Comparison of ENCODE assay signal across 13 cellular contexts in genomic region chr5:34709861-34710673, GRCh38. TPM values are rescaled to one million over a fixed set of nuclear protein-coding genes. Genes with fewer than 3 reads are reported as not detected.
DNase-seq lines count a peak whose midpoint lies in the region; ATAC-seq and TF ChIP-seq lines count a peak whose summit lies in the region.
"Had no signal": no experiment of that assay in that cellular context is flagged by ENCODE, and none has a peak within 500 bp of the region (broad histone marks: within the 10 kb centered on the region; RNA-seq: fewer than 3 reads in every experiment).

No MANE protein-coding gene starts in this region.

- H2AFZ ChIP-seq in MM.1S (ENCODE audit: low read length): no peak overlapping the region

- H3K4me2 ChIP-seq in MM.1S (ENCODE audit: low read depth, low read length): no peak overlapping the region

- H3K9me3 ChIP-seq in HUES48 (ENCODE audit: control insufficient read depth, insufficient read depth, low read length) (no peaks in the 10 kb centered on the region), thoracic aorta (no peaks in the 10 kb centered on the region), MM.1S (replicated peaks; ENCODE audit: insufficient read depth, low read length) (no peaks in the 10 kb centered on the region)

- no peaks in the 10 kb centered on the region for H3F3A ChIP-seq in MM.1S (ENCODE audit: insufficient read depth, low read length)

- peak; percentile 44 for ATAC-seq in thoracic aorta (ENCODE audit: insufficient number of reproducible peaks, low FRiP score, low read depth)
- ATAC-seq: activated T-cell treated with anti-CD3 and anti-CD28 coated beads, Interleukin-2, amount 50 U/mL, for 4 hours; left colon; stimulated activated naive B cell treated with anti-CD40 and anti-IgM and Interleukin-4, amounts not matched to agents 10 μg/mL and 1 μg/mL and 100 μg/mL, for 72 hours had no signal

- H3K27ac ChIP-seq in HUES48 (ENCODE audit: low read depth, low read length) (peak overlapping the region; percentile 5), thoracic aorta (peak overlapping the region; percentile 60 to 67), MM.1S (ENCODE audit: low read length) (no peak overlapping the region)

- H3K27me3 ChIP-seq in HUES48 (ENCODE audit: control insufficient read depth, insufficient read depth, low read length) (no peaks in the 10 kb centered on the region), thoracic aorta (replicated peaks; ENCODE audit: insufficient read depth) (no peaks in the 10 kb centered on the region), MM.1S (replicated peaks; ENCODE audit: insufficient read depth, low read length) (no peaks in the 10 kb centered on the region)

- H3K9me2 ChIP-seq in MM.1S (replicated peaks; ENCODE audit: insufficient read depth, low read length): no peaks in the 10 kb centered on the region

- no peak overlapping the region for H3K4me3 ChIP-seq in HUES48 (ENCODE audit: low read depth, low read length)
- no peak overlapping the region for H3K4me3 ChIP-seq in cardiac fibroblast (replicated peaks in 1 of 2; ENCODE audit: low read depth in 2 of 2, low read length in 2 of 2)
- no peak overlapping the region for H3K4me3 ChIP-seq in thoracic aorta
- H3K4me3 ChIP-seq in MM.1S (ENCODE audit: low read length): no peak overlapping the region

- no peaks in the 10 kb centered on the region for H4K20me1 ChIP-seq in MM.1S (ENCODE audit: insufficient read depth, low read length)

- H3K36me3 ChIP-seq in HUES48 (ENCODE audit: control insufficient read depth, insufficient read depth, low read length) (0 out of 2 replicates have a peak, but pooled peaks cover 4% of the 10 kb centered on the region), thoracic aorta (no peaks in the 10 kb centered on the region), MM.1S (replicated peaks; ENCODE audit: insufficient read depth, low read length) (no peaks in the 10 kb centered on the region)

- DNase-seq in cardiac fibroblast (ENCODE audit: low read depth in 2 of 2): peak; percentile 90 to 94
- peak; percentile 70 for DNase-seq in left kidney (ENCODE audit: low read depth, low spot score)
- DNase-seq in thoracic aorta (ENCODE audit: low spot score): no peak
- no peak for DNase-seq in AML-193 (lab: John Stamatoyannopoulos, UW)
- no peak for DNase-seq in H4 (ENCODE audit: low spot score)
- DNase-seq in OCI-M1 (lab: John Stamatoyannopoulos, UW): no peak
- DNase-seq in MM.1S: no peak
- DNase-seq: activated T-cell treated with anti-CD3 and anti-CD28 coated beads, Interleukin-2, amount 50 U/mL, for 4 hours; left colon; NCI-H1436 treated with DMSO at 0.1 percent for 48 hours; stimulated activated CD4-positive, alpha-beta T cell treated with anti-CD3 and anti-CD28 coated beads, Interleukin-12 subunit alpha, Interleukin-12 subunit beta, amount 100 ng/mL, for 4 hours; stimulated activated naive B cell treated with anti-CD40 and anti-IgM and Interleukin-4, amounts not matched to agents 10 μg/mL and 1 μg/mL and 100 μg/mL, for 72 hours had no signal

- H3K9ac ChIP-seq in HUES48 (ENCODE audit: low read depth, low read length): no peak overlapping the region
- H3K9ac ChIP-seq in MM.1S (ENCODE audit: low read length): no peak overlapping the region

- no peak for TF ChIP-seq CTCF in cardiac fibroblast (IDR thresholded peaks at IDR 0.05; ENCODE audit: low read depth, low read length)
- no peak for TF ChIP-seq CTCF in thoracic aorta (IDR thresholded peaks at IDR 0.05)
- no peak for TF ChIP-seq CTCF in MM.1S (IDR thresholded peaks at IDR 0.05; ENCODE audit: low read length)

- H3K4me1 ChIP-seq in HUES48 (ENCODE audit: control insufficient read depth, insufficient read depth, low read length): peaks cover 7% of the 10 kb centered on the region
- peaks cover 40 to 53% of the 10 kb centered on the region in 2 donors for H3K4me1 ChIP-seq in thoracic aorta (ENCODE audit: control insufficient read depth in 1 of 2, low read depth in 2 of 2)
- H3K4me1 ChIP-seq in MM.1S (ENCODE audit: low read length): no peaks in the 10 kb centered on the region

- H3K79me2 ChIP-seq in MM.1S (ENCODE audit: low read length): no peaks in the 10 kb centered on the region

RNA-seq across cellular contexts. Expression of gene RAI14, which starts 53.9 kb away (rescaled TPM):
- 10 to 100 TPM; 70.7 to 80.1 TPM for total RNA-seq in thoracic aorta
- total RNA-seq in H4 (2014; rRNA removed; shearing (Covaris generic)): 22.8 and 27.5 TPM in 2 replicates

Comparison
In these comparisons a context has a peak if more than half of its experiments do, and no peak if none do; other contexts are left out.
1. DNase-seq: peak in cardiac fibroblast (2 of 2) and left kidney (single experiment); none in thoracic aorta (single experiment), AML-193 (0 of 2), H4 (single experiment), OCI-M1 (single experiment) and MM.1S (single experiment).